Comparison of ENCODE assay signal across 22 cellular contexts in genomic region chr15:82851981-82852511, GRCh38. TPM values are rescaled to one million over a fixed set of nuclear protein-coding genes. Genes with fewer than 3 reads are reported as not detected.
DNase-seq lines count a peak whose midpoint lies in the region; ATAC-seq and TF ChIP-seq lines count a peak whose summit lies in the region.
"Had no signal": no experiment of that assay in that cellular context is flagged by ENCODE, and none has a peak within 500 bp of the region (broad histone marks: within the 10 kb centered on the region; RNA-seq: fewer than 3 reads in every experiment).

No MANE protein-coding gene starts in this region.

- WGBS in stomach, 5 donors = 74 to 85% (median 80%) methylated on average over 9 of the region's 9 CpGs

- H3K27me3 Mint-ChIP-seq in activated naive CD8-positive, alpha-beta T cell treated with anti-CD3 and anti-CD28 coated beads, Interleukin-2, amount 50 U/mL, for 24 hours = no peaks in the 10 kb centered on the region
- H3K27me3 Mint-ChIP-seq: activated CD4-positive, alpha-beta T cell treated with anti-CD3 and anti-CD28 coated beads, Interleukin-2, amount 10 ng/mL, durations not matched to agents 7 days and 5 days; IgD-negative memory B cell had no signal

- TF ChIP-seq EP300 in stomach (IDR thresholded peaks at IDR 0.05) = no peak

- H3K4me1 Mint-ChIP-seq in activated naive CD8-positive, alpha-beta T cell treated with anti-CD3 and anti-CD28 coated beads, Interleukin-2, amount 50 U/mL, for 24 hours = peaks cover 21% of the 10 kb centered on the region

- no peak overlapping the region for H3K4me2 ChIP-seq in OCI-LY1 (ENCODE audit: low read length)
- H3K4me2 ChIP-seq: A549 had no signal

- H3K9ac ChIP-seq in OCI-LY1 (ENCODE audit: low read length) = no peak overlapping the region

- no peaks in the 10 kb centered on the region for H3K79me2 ChIP-seq in OCI-LY1 (ENCODE audit: insufficient read depth, low read length)

- H3K9me2 ChIP-seq in OCI-LY1 (ENCODE audit: low read depth, low read length) = no peaks in the 10 kb centered on the region

- H3K4me3 ChIP-seq in OCI-LY1 (ENCODE audit: low read depth, low read length, poor library complexity, severe bottlenecking) = no peak overlapping the region
- H3K4me3 ChIP-seq in stomach = no peak overlapping the region
- H3K4me3 ChIP-seq: A549, coronary artery, GM12878, SJSA1 had no signal

- H3K36me3 ChIP-seq in OCI-LY1 (ENCODE audit: insufficient read depth, low read length) = no peaks in the 10 kb centered on the region
- H3K36me3 ChIP-seq in stomach = peaks cover 12 to 60% (median 53%) of the 10 kb centered on the region in 4 donors
- H3K36me3 ChIP-seq: SJSA1 had no signal

- H3K9me3 ChIP-seq in OCI-LY1 (ENCODE audit: low read length) (no peaks in the 10 kb centered on the region), stomach (no peaks in the 10 kb centered on the region)
- H3K9me3 ChIP-seq: A549, SJSA1 had no signal

- H3F3A ChIP-seq in OCI-LY1 (ENCODE audit: insufficient read depth, low read length) = no peaks in the 10 kb centered on the region

- no peaks in the 10 kb centered on the region for H3K36me3 Mint-ChIP-seq in activated naive CD8-positive, alpha-beta T cell treated with anti-CD3 and anti-CD28 coated beads, Interleukin-2, amount 50 U/mL, for 24 hours (ENCODE audit: low read depth)
- H3K36me3 Mint-ChIP-seq: CD8-positive, alpha-beta memory T cell; IgD-negative memory B cell had no signal

- H3K27ac ChIP-seq in OCI-LY1 (ENCODE audit: low read depth, low read length, poor library complexity, severe bottlenecking) = peak overlapping the region; percentile 91
- no peak overlapping the region for H3K27ac ChIP-seq in stomach
- H3K27ac ChIP-seq: A549, coronary artery, SJSA1 had no signal

- no peak overlapping the region for H2AFZ ChIP-seq in OCI-LY1 (ENCODE audit: low read length)

- ATAC-seq in HG02571 (IDR thresholded peaks at IDR 0.05; ENCODE audit: unreplicated experiment) = no peak
- no peak for ATAC-seq in activated naive CD8-positive, alpha-beta T cell treated with anti-CD3 and anti-CD28 coated beads, Interleukin-2, amount 50 U/mL, for 24 hours
- ATAC-seq: A549, GM12878 had no signal

- H3K27ac Mint-ChIP-seq in activated naive CD8-positive, alpha-beta T cell treated with anti-CD3 and anti-CD28 coated beads, Interleukin-2, amount 50 U/mL, for 24 hours = no peak overlapping the region
- H3K27ac Mint-ChIP-seq: activated CD4-positive, alpha-beta T cell treated with anti-CD3 and anti-CD28 coated beads, Interleukin-2, amount 10 ng/mL, durations not matched to agents 7 days and 5 days; H9; IgD-negative memory B cell had no signal

- no peaks in the 10 kb centered on the region for H4K20me1 ChIP-seq in OCI-LY1 (ENCODE audit: insufficient read depth, low read length)

- TF ChIP-seq CTCF in OCI-LY1 (IDR thresholded peaks at IDR 0.05; ENCODE audit: low read length) (no peak), stomach (IDR thresholded peaks at IDR 0.05) (no peak)

- no peak for TF ChIP-seq POLR2A in stomach (IDR thresholded peaks at IDR 0.05)

- H3K27me3 ChIP-seq in OCI-LY1 (ENCODE audit: insufficient read depth, low read length) = no peaks in the 10 kb centered on the region
- H3K27me3 ChIP-seq in stomach = no peaks in the 10 kb centered on the region
- H3K27me3 ChIP-seq: SJSA1 had no signal

- intact Hi-C loops in stomach (cut with DNase I; ENCODE audit: low total_unique reads) = no loop called here

- no peaks in the 10 kb centered on the region for H3K9me3 Mint-ChIP-seq in activated naive CD8-positive, alpha-beta T cell treated with anti-CD3 and anti-CD28 coated beads, Interleukin-2, amount 50 U/mL, for 24 hours
- H3K9me3 Mint-ChIP-seq: activated CD4-positive, alpha-beta T cell treated with anti-CD3 and anti-CD28 coated beads, Interleukin-2, amount 10 ng/mL, durations not matched to agents 7 days and 5 days; CD8-positive, alpha-beta memory T cell; H9; IgD-negative memory B cell had no signal

- no peak overlapping the region for H3K4me3 Mint-ChIP-seq in activated naive CD8-positive, alpha-beta T cell treated with anti-CD3 and anti-CD28 coated beads, Interleukin-2, amount 50 U/mL, for 24 hours
- H3K4me3 Mint-ChIP-seq: activated CD4-positive, alpha-beta T cell treated with anti-CD3 and anti-CD28 coated beads, Interleukin-2, amount 10 ng/mL, durations not matched to agents 7 days and 5 days; CD8-positive, alpha-beta memory T cell; H9; IgD-negative memory B cell had no signal

- DNase-seq in activated CD8-positive, alpha-beta memory T cell treated with anti-CD3 and anti-CD28 coated beads for 24 hours = peak; percentile 43
- no peak for DNase-seq in activated CD8-positive, alpha-beta memory T cell treated with anti-CD3 and anti-CD28 coated beads, Interleukin-2, amount 50 U/mL, for 48 hours
- peak; percentile 47 for DNase-seq in fibroblast of peridontal ligament (ENCODE audit: extremely low read depth)
- DNase-seq in stomach = peak; percentile 16
- no peak for DNase-seq in activated CD4-positive, alpha-beta T cell treated with anti-CD3 and anti-CD28 coated beads, Interleukin-2, amount 50 U/mL, for 1 hour
- DNase-seq in activated naive CD8-positive, alpha-beta T cell treated with anti-CD3 and anti-CD28 coated beads, Interleukin-2, amount 50 U/mL, for 24 hours = no peak
- DNase-seq: activated CD4-positive, alpha-beta T cell treated with anti-CD3 and anti-CD28 coated beads, Interleukin-2, amount 10 ng/mL, durations not matched to agents 7 days and 5 days; amygdala; CD8-positive, alpha-beta memory T cell; H9; islet precursor cell; NCI-H1417; NK-92 treated with Interleukin-12 subunit alpha and Interleukin-12 subunit beta, amount 100 ng/mL, for 24 hours; stimulated activated CD4-positive, alpha-beta T cell treated with anti-CD3 and anti-CD28 coated beads, Interleukin-4, amount 100 ng/mL, for 24 hours; T1000 had no signal

- peaks cover 72% of the 10 kb centered on the region for H3K4me1 ChIP-seq in OCI-LY1 (ENCODE audit: insufficient read depth, low read length, severe bottlenecking)
- H3K4me1 ChIP-seq in stomach = peaks cover 10 to 20% (median 13%) of the 10 kb centered on the region in 4 donors
- H3K4me1 ChIP-seq: A549, SJSA1 had no signal

RNA-seq across cellular contexts. Expression of gene WHAMM, which starts 42.6 kb away (rescaled TPM):
- 10 to 100 TPM in 2 of 5 donors, 1 to 10 TPM in 3; 6.2 to 44.6 (median 9.3) TPM for total RNA-seq in stomach
- 1 to 10 TPM; 3.6 to 4.1 (median 3.8) TPM for polyA plus RNA-seq in stomach

RNA-seq across cellular contexts. Expression of gene FSD2, which starts 46.2 kb away (rescaled TPM):
- under 1 TPM in 1 of 5 donors, not detected in 4; under 0.01 TPM for total RNA-seq in stomach
- under 1 TPM in 1 of 3 donors, not detected in 2; 0.03 TPM for polyA plus RNA-seq in stomach
- total RNA-seq: activated CD4-positive, alpha-beta T cell treated with anti-CD3 and anti-CD28 coated beads, Interleukin-2, amount 10 ng/mL, durations not matched to agents 7 days and 5 days; CD8-positive, alpha-beta memory T cell; H9; SJSA1 had no signal
- polyA plus RNA-seq: A549 had no signal

Comparison
In these comparisons a context has a peak if more than half of its experiments do, and no peak if none do; other contexts are left out.
1. DNase-seq: peak in activated CD8-positive, alpha-beta memory T cell treated with anti-CD3 and anti-CD28 coated beads for 24 hours (single experiment), fibroblast of peridontal ligament (single experiment) and stomach (single experiment); none in activated CD8-positive, alpha-beta memory T cell treated with anti-CD3 and anti-CD28 coated beads, Interleukin-2, amount 50 U/mL, for 48 hours (single experiment), activated CD4-positive, alpha-beta T cell treated with anti-CD3 and anti-CD28 coated beads, Interleukin-2, amount 50 U/mL, for 1 hour (single experiment) and activated naive CD8-positive, alpha-beta T cell treated with anti-CD3 and anti-CD28 coated beads, Interleukin-2, amount 50 U/mL, for 24 hours (single experiment).